Comparison of ENCODE assay signal across 16 cellular contexts in the genomic region with DNA sequence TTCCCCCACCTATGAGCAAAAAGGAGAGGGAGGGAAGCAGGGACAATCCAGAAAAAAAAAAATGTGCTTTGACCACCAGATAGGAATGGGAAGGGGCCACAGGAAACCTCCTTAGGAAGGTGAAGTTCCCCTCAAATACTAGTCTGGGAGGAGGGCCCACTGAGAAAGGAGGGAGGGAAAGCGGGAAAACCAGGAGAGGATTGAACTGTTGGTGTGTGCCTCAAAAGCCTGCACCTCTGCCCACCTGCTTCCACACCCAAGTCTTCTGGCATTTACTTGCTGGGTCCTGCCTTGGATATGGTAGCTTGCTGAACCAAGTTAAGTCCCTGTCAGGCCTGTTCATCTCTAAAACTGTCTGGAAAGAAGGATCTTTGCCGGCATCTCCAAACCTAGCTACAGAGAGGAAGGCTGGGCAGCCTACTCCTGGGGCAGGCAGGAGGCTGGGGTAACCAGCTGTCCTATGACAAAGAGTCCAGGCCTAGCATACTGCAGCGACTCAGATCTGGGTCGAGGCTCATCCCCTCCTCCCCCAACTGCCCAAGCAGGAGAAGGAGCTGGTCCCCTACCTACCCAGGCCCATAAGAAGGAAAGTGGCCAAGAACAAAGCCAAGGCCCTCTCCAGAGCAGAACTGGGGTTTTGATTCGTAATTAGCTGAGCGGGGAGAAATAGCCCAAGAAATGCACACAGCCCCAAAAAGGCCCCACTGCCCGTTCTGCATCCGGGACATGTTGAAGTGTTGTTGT. TPM values are rescaled to one million over a fixed set of nuclear protein-coding genes. Genes with fewer than 3 reads are reported as not detected.
DNase-seq lines count a peak whose midpoint lies in the region; ATAC-seq and TF ChIP-seq lines count a peak whose summit lies in the region.
"Had no signal": no experiment of that assay in that cellular context is flagged by ENCODE, and none has a peak within 500 bp of the region (broad histone marks: within the 10 kb centered on the region; RNA-seq: fewer than 3 reads in every experiment).

No MANE protein-coding gene starts in this region.

- no peak overlapping the region for H3K4me3 ChIP-seq in Peyer's patch
- H3K4me3 ChIP-seq in psoas muscle = peak overlapping the region; percentile 67
- no peak overlapping the region for H3K4me3 ChIP-seq in effector memory CD4-positive, alpha-beta T cell (ENCODE audit: insufficient read depth, low read depth, low read length, poor library complexity, severe bottlenecking)
- H3K4me3 ChIP-seq: heart left ventricle, SK-N-MC, testis had no signal

- peaks cover 35 to 62% (median 37%) of the 10 kb centered on the region in 3 donors for H3K27me3 Mint-ChIP-seq in immature natural killer cell (ENCODE audit: low read depth in 3 of 3)

- H3K9me3 ChIP-seq in Peyer's patch = no peaks in the 10 kb centered on the region
- no peaks in the 10 kb centered on the region for H3K9me3 ChIP-seq in psoas muscle
- no peaks in the 10 kb centered on the region for H3K9me3 ChIP-seq in effector memory CD4-positive, alpha-beta T cell (ENCODE audit: control insufficient read depth, low read length)
- H3K9me3 ChIP-seq: heart left ventricle, testis had no signal

- TF ChIP-seq POLR2A in Peyer's patch (IDR thresholded peaks at IDR 0.05) = no peak

- H3K27ac Mint-ChIP-seq in immature natural killer cell = no peak overlapping the region
- H3K27ac Mint-ChIP-seq: CD4-positive, CD25-positive, alpha-beta regulatory T cell had no signal

- peak in 1 of 4 donors; percentile 46 for ATAC-seq in psoas muscle
- ATAC-seq in GM19452 (IDR thresholded peaks at IDR 0.05; ENCODE audit: unreplicated experiment) = no peak
- ATAC-seq in GM21390 (IDR thresholded peaks at IDR 0.05; ENCODE audit: unreplicated experiment) = no peak
- ATAC-seq: heart left ventricle had no signal

- peaks cover 0 to 5% (median 0%) of the 10 kb centered on the region in 6 donors for H3K9me3 Mint-ChIP-seq in immature natural killer cell

- peak overlapping the region in 4 of 5 donors; percentile 12 to 63 (median 44) for H3K4me3 Mint-ChIP-seq in immature natural killer cell

- peaks cover 21 to 33% of the 10 kb centered on the region in 2 donors for H3K4me1 Mint-ChIP-seq in immature natural killer cell

- no peak for TF ChIP-seq CTCF in Peyer's patch (IDR thresholded peaks at IDR 0.05)
- no peak for TF ChIP-seq CTCF in psoas muscle (IDR thresholded peaks at IDR 0.05)

- DNase-seq in GM03348 (ENCODE audit: low spot score) = peak; percentile 57
- DNase-seq in Peyer's patch = peak in 2 of 3 donors; percentile 9 to 21
- no peak for DNase-seq in immature natural killer cell
- DNase-seq in psoas muscle = no peak
- DNase-seq in effector memory CD4-positive, alpha-beta T cell = no peak
- no peak for DNase-seq in NCI-H510A treated with DMSO at 0.1 percent for 48 hours (lab: John Stamatoyannopoulos, UW)
- DNase-seq: activated T-cell treated with anti-CD3 and anti-CD28 coated beads, Interleukin-2, amount 50 U/mL, for 1 hour; CD4-positive, CD25-positive, alpha-beta regulatory T cell; heart left ventricle; NCI-H2029 treated with DMSO at 0.1 percent for 48 hours; testis had no signal

- H3K27ac ChIP-seq in Peyer's patch = no peak overlapping the region
- H3K27ac ChIP-seq in psoas muscle = peak overlapping the region; percentile 60
- H3K27ac ChIP-seq in effector memory CD4-positive, alpha-beta T cell (ENCODE audit: insufficient read depth, low read length, poor library complexity, severe bottlenecking) = no peak overlapping the region
- H3K27ac ChIP-seq: heart left ventricle, SK-N-MC, testis had no signal

- peaks cover 0 to 4% (median 0%) of the 10 kb centered on the region in 3 donors for H3K36me3 Mint-ChIP-seq in immature natural killer cell
- H3K36me3 Mint-ChIP-seq: brain had no signal

- 49 to 62% (median 58%) methylated on average over 8 of the region's 8 CpGs for WGBS in psoas muscle, 3 donors

- intact Hi-C loops in psoas muscle (cut with DNase I) = loop anchor here in 1 of 2 donors (5.0 kb wide), 1 partner anchor 72 kb away; no protein-coding TSS in a partner anchor

- H3K27me3 ChIP-seq in Peyer's patch (peaks cover 0 to 74% of the 10 kb centered on the region in 2 donors), psoas muscle (ENCODE audit: insufficient read depth in 3 of 3, low read length in 2 of 3) (peaks cover 0 to 68% (median 37%) of the 10 kb centered on the region in 3 donors)
- peaks cover 70% of the 10 kb centered on the region for H3K27me3 ChIP-seq in effector memory CD4-positive, alpha-beta T cell (replicated peaks; ENCODE audit: control insufficient read depth, insufficient read depth, low read length, poor library complexity, severe bottlenecking)

- H3K4me1 ChIP-seq in Peyer's patch (peaks cover 0 to 47% (median 3%) of the 10 kb centered on the region in 4 donors), psoas muscle (no peaks in the 10 kb centered on the region)
- peaks cover 26% of the 10 kb centered on the region for H3K4me1 ChIP-seq in effector memory CD4-positive, alpha-beta T cell (ENCODE audit: control insufficient read depth, insufficient read depth, low read length, poor library complexity, severe bottlenecking)
- H3K4me1 ChIP-seq: testis had no signal

- H3K36me3 ChIP-seq in Peyer's patch (no peaks in the 10 kb centered on the region), psoas muscle (ENCODE audit: insufficient read depth in 1 of 2, low read depth in 1 of 2) (no peaks in the 10 kb centered on the region)
- H3K36me3 ChIP-seq in effector memory CD4-positive, alpha-beta T cell (ENCODE audit: control insufficient read depth, insufficient read depth, low read length) = no peaks in the 10 kb centered on the region
- H3K36me3 ChIP-seq: heart left ventricle had no signal

RNA-seq across cellular contexts. Expression of gene EN1, which starts 3.0 kb away (rescaled TPM):
- total RNA-seq in Peyer's patch (not detected), psoas muscle (1 to 10 TPM; 1.1 to 9.5 (median 4.8) TPM)
- polyA plus RNA-seq in immature natural killer cell (not detected), psoas muscle (under 1 TPM; 0.70 to 0.89 (median 0.71) TPM)
- total RNA-seq: CD4-positive, CD25-positive, alpha-beta regulatory T cell; lung microvascular endothelial cell had no signal
- polyA plus RNA-seq: CD4-positive, CD25-positive, alpha-beta regulatory T cell; heart left ventricle had no signal

Comparison
In these comparisons a context has a peak if more than half of its experiments do, and no peak if none do; other contexts are left out.
1. DNase-seq: peak in GM03348 (single experiment) and Peyer's patch (2 of 3); none in immature natural killer cell (0 of 3), psoas muscle (0 of 2), effector memory CD4-positive, alpha-beta T cell (0 of 3) and NCI-H510A treated with DMSO at 0.1 percent for 48 hours (single experiment).